Comparison of ENCODE assay signal across 22 cellular contexts in the genomic region with DNA sequence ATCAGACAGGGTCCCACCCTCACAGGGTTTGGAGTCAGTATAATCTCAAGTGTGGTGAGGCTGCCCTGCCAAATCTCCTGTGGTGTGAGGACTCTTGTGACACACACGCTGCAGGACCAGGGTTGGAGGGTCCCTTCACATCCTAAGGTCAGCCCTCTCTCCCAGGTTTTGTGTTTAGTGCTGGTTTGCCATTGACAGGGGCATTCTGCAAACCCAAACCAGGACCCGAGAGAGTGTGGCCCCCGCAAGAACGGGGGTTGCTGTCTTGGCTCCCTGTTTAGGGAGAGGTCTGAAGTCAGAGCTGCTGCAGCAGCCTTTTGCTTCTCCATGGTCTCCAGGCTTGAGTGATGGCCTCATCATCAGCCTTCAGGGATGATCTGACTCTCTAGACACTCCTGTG. TPM values are rescaled to one million over a fixed set of nuclear protein-coding genes. Genes with fewer than 3 reads are reported as not detected.
"Had no signal": no experiment of that assay in that cellular context is flagged by ENCODE, and none has a peak within 500 bp of the region (broad histone marks: within the 10 kb centered on the region; RNA-seq: fewer than 3 reads in every experiment).

No MANE protein-coding gene starts in this region.

- DNase-seq: activated B cell treated with CpG ODN at 0.5 μM for 24 hours; activated CD4-positive, alpha-beta memory T cell treated with anti-CD3 and anti-CD28 coated beads for 36 hours; activated CD4-positive, alpha-beta T cell treated with anti-CD3 and anti-CD28 coated beads for 4 hours; activated naive CD4-positive, alpha-beta T cell treated with anti-CD3 and anti-CD28 coated beads, Interleukin-2, amount 50 U/mL, for 16 hours; activated T-cell treated with anti-CD3 and anti-CD28 coated beads, Interleukin-2, amount 50 U/mL, for 1 hour; cerebellar nuclear complex; effector CD8-positive, alpha-beta T cell; esophagus squamous epithelium; heart right ventricle; left colon; SK-N-SH; stimulated activated CD4-positive, alpha-beta T cell treated with anti-CD3 and anti-CD28 coated beads, Interleukin-4, amount 100 ng/mL, for 1 hour; testis had no signal

- H3K27me3 Mint-ChIP-seq: activated CD4-positive, alpha-beta memory T cell treated with anti-CD3 and anti-CD28 coated beads for 36 hours had no signal

- H3K9me3 Mint-ChIP-seq: activated B cell treated with CpG ODN at 0.5 μM for 24 hours; activated CD4-positive, alpha-beta memory T cell treated with anti-CD3 and anti-CD28 coated beads for 36 hours; T-helper 2 cell treated with Interferon-gamma antibody and Interleukin-4, amounts not matched to agents 5 μg/mL and 100 μg/mL, for 36 hours had no signal

- H3K36me3 ChIP-seq: ascending aorta, breast epithelium had no signal

- H3K27ac ChIP-seq: ascending aorta, breast epithelium, esophagus squamous epithelium, heart right ventricle, testis, upper lobe of left lung had no signal

- H3K9ac ChIP-seq: SK-N-SH had no signal

- H3K4me1 ChIP-seq: ascending aorta, breast epithelium, testis, upper lobe of left lung had no signal

- H3K4me3 ChIP-seq: ascending aorta, breast epithelium, esophagus squamous epithelium, heart right ventricle, lung, smooth muscle cell, testis, upper lobe of left lung had no signal

- ATAC-seq: heart right ventricle, left colon, sciatic nerve had no signal

- H3K4me3 Mint-ChIP-seq: activated B cell treated with CpG ODN at 0.5 μM for 24 hours; activated CD4-positive, alpha-beta memory T cell treated with anti-CD3 and anti-CD28 coated beads for 36 hours; T-helper 2 cell treated with Interferon-gamma antibody and Interleukin-4, amounts not matched to agents 5 μg/mL and 100 μg/mL, for 36 hours had no signal

- H3K9me3 ChIP-seq: ascending aorta, breast epithelium, esophagus squamous epithelium, heart right ventricle, SK-N-SH, testis, upper lobe of left lung had no signal

- H3K27me3 ChIP-seq: ascending aorta, breast epithelium, esophagus squamous epithelium, heart right ventricle, testis, upper lobe of left lung had no signal

- H3K4me1 Mint-ChIP-seq: activated B cell treated with CpG ODN at 0.5 μM for 24 hours had no signal

- H3K36me3 Mint-ChIP-seq: activated CD4-positive, alpha-beta memory T cell treated with anti-CD3 and anti-CD28 coated beads for 36 hours had no signal

- H3K27ac Mint-ChIP-seq: activated B cell treated with CpG ODN at 0.5 μM for 24 hours; activated CD4-positive, alpha-beta memory T cell treated with anti-CD3 and anti-CD28 coated beads for 36 hours; T-helper 2 cell treated with Interferon-gamma antibody and Interleukin-4, amounts not matched to agents 5 μg/mL and 100 μg/mL, for 36 hours had no signal

- H3K4me2 ChIP-seq: SK-N-SH, smooth muscle cell had no signal

RNA-seq across cellular contexts. Expression of a gene that starts 14.7 kb away (rescaled TPM):
- total RNA-seq: activated B cell treated with CpG ODN at 0.5 μM for 24 hours; activated CD4-positive, alpha-beta memory T cell treated with anti-CD3 and anti-CD28 coated beads for 36 hours; mononuclear cell; smooth muscle cell had no signal
- polyA plus RNA-seq: smooth muscle cell had no signal

RNA-seq across cellular contexts. Expression of a gene that starts 25.5 kb away (rescaled TPM):
- total RNA-seq: activated B cell treated with CpG ODN at 0.5 μM for 24 hours; activated CD4-positive, alpha-beta memory T cell treated with anti-CD3 and anti-CD28 coated beads for 36 hours had no signal
- polyA plus RNA-seq: neural cell had no signal
